In the genomic region with DNA sequence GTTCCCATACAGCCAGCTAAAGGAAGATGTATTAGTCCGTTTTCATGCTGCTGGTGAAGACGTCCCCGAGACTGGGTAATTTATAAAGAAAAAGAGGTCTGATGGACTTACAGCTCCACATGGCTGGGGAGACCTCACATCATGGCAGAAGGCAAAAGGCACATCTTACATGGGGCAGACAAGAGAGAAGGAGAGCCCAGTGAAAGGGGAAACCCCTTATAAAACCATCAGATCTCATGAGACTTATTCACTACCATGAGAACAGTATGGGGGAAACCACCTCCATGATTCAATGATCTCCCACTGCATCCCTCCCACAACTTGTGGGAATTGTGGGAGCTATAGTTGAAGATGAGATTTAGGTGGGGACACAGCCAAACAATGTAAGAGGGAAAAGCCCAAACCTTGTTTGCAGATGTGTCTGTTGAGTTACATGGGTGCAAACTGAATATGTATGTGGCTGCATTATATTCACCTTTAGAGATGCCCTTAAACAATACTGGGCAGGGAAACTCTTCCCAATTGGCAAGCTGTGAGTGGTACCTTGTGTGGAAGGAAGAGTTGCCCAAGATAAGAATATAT, we compare ENCODE assay signal across 10 cellular contexts.
"Had no signal": no experiment of that assay in that cellular context is flagged by ENCODE, and none has a peak within 500 bp of the region (broad histone marks: within the 10 kb centered on the region; RNA-seq: fewer than 3 reads in every experiment).

No MANE protein-coding gene starts in this region.

- H2AFZ ChIP-seq: GM23248 had no signal

- FAIRE-seq: HepG2 had no signal

- DNase-seq: GM23248, GOT3, H7, HFFc6, KBM-7 had no signal

- ATAC-seq: HCT116, HepG2 had no signal

- H3K27ac ChIP-seq: GM23248, HL-60 had no signal

- H3K4me1 ChIP-seq: HAP-1 had no signal

- H3K27ac Mint-ChIP-seq: HFFc6 had no signal

- H3K9ac ChIP-seq: GM23248 had no signal

- H3K36me3 ChIP-seq: HAP-1 had no signal

- H3K9me3 Mint-ChIP-seq: HFFc6, IgD-negative memory B cell had no signal

- H3K4me3 Mint-ChIP-seq: HFFc6 had no signal

- H3K36me3 Mint-ChIP-seq: IgD-negative memory B cell had no signal

- H3K4me3 ChIP-seq: GM23248, HAP-1 had no signal

- H3K9me3 ChIP-seq: HAP-1 had no signal
